ENCODE assay signal across 23 cellular contexts in the genomic region with DNA sequence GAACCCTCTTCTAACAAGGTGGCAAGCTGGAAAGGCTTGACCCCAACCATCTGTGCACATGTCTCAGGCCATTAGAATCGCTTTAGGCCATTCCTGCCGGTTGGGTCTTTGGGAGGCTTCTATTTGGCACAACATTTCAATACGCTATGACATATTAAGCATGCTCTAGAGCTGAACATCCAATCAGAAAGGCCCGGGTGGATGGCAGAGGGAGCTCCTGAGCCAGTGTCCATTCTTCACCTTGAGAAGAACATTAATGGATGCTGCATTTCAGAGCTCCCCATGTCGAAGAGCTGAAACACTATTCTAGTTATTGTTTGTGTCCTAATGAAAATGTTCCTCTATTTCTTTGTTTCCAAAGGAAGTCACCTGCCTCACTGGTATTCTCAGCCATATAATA. TPM values are rescaled to one million over a fixed set of nuclear protein-coding genes. Genes with fewer than 3 reads are reported as not detected.
DNase-seq lines count a peak whose midpoint lies in the region; ATAC-seq and TF ChIP-seq lines count a peak whose summit lies in the region.
"Had no signal": no experiment of that assay in that cellular context is flagged by ENCODE, and none has a peak within 500 bp of the region (broad histone marks: within the 10 kb centered on the region; RNA-seq: fewer than 3 reads in every experiment).

No MANE protein-coding gene starts in this region.

- H2AFZ ChIP-seq in smooth muscle cell (ENCODE audit: low read depth): no peak overlapping the region

- no peak for ATAC-seq in natural killer cell treated with Interleukin-12 subunit alpha and Interleukin-12 subunit beta and Interleukin-15 and Interleukin-18, amount 100 ng/mL, for 72 hours
- ATAC-seq in GM21447 (IDR thresholded peaks at IDR 0.05; ENCODE audit: unreplicated experiment): no peak
- ATAC-seq in stimulated activated naive CD8-positive, alpha-beta T cell treated with anti-CD3 and anti-CD28 coated beads, Interleukin-15, amount 100 ng/mL, for 72 hours: no peak

- H3K27ac Mint-ChIP-seq in natural killer cell treated with Interleukin-12 subunit alpha and Interleukin-12 subunit beta and Interleukin-15 and Interleukin-18, amount 100 ng/mL, for 72 hours: no peak overlapping the region
- no peak overlapping the region for H3K27ac Mint-ChIP-seq in stimulated activated naive CD8-positive, alpha-beta T cell treated with anti-CD3 and anti-CD28 coated beads, Interleukin-15, amount 100 ng/mL, for 72 hours
- H3K27ac Mint-ChIP-seq: activated T-helper 2 cell treated with anti-CD3 and anti-CD28 coated beads, Interferon-gamma antibody, Interleukin-2, Interleukin-4, amounts not matched to agents 10 μg/mL and 5 μg/mL and 100 μg/mL, durations not matched to agents 14 hours and 24 hours and 36 hours; WTC11 had no signal

- H3K27me3 ChIP-seq in muscle layer of duodenum (ENCODE audit: low read depth, low read length) (no peaks in the 10 kb centered on the region), smooth muscle cell (ENCODE audit: low read depth) (no peaks in the 10 kb centered on the region), SJCRH30 (no peaks in the 10 kb centered on the region)
- H3K27me3 ChIP-seq: BE2C, thyroid gland had no signal

- no peaks in the 10 kb centered on the region for H3K27me3 Mint-ChIP-seq in natural killer cell treated with Interleukin-12 subunit alpha and Interleukin-12 subunit beta and Interleukin-15 and Interleukin-18, amount 100 ng/mL, for 72 hours
- H3K27me3 Mint-ChIP-seq in stimulated activated naive CD8-positive, alpha-beta T cell treated with anti-CD3 and anti-CD28 coated beads, Interleukin-15, amount 100 ng/mL, for 72 hours: peaks cover 19% of the 10 kb centered on the region

- peak overlapping the region; percentile 1 for H3K27ac ChIP-seq in caudate nucleus (ENCODE audit: low read depth, low read length)
- H3K27ac ChIP-seq in muscle layer of duodenum (ENCODE audit: low read length): peak overlapping the region; percentile 76
- H3K27ac ChIP-seq in smooth muscle cell (ENCODE audit: low read depth): peak overlapping the region; percentile 94
- H3K27ac ChIP-seq in SJCRH30: no peak overlapping the region; the same call in 1 of the 2 replicates
- H3K27ac ChIP-seq: thyroid gland had no signal

- no peak overlapping the region for H3K4me3 Mint-ChIP-seq in natural killer cell treated with Interleukin-12 subunit alpha and Interleukin-12 subunit beta and Interleukin-15 and Interleukin-18, amount 100 ng/mL, for 72 hours
- no peak overlapping the region for H3K4me3 Mint-ChIP-seq in stimulated activated naive CD8-positive, alpha-beta T cell treated with anti-CD3 and anti-CD28 coated beads, Interleukin-15, amount 100 ng/mL, for 72 hours
- H3K4me3 Mint-ChIP-seq: WTC11 had no signal

- H3K4me2 ChIP-seq in smooth muscle cell: peak overlapping the region; percentile 27

- no peaks in the 10 kb centered on the region for H3K36me3 ChIP-seq in muscle layer of duodenum (ENCODE audit: control insufficient read depth in 1 of 2, insufficient read depth in 2 of 2, low read length in 2 of 2)
- H3K36me3 ChIP-seq in smooth muscle cell (ENCODE audit: low read depth): no peaks in the 10 kb centered on the region
- H3K36me3 ChIP-seq in SJCRH30: no peaks in the 10 kb centered on the region
- H3K36me3 ChIP-seq: BE2C, thyroid gland had no signal

- peaks cover 0 to 6% of the 10 kb centered on the region in 2 donors for H3K4me1 ChIP-seq in muscle layer of duodenum (ENCODE audit: control insufficient read depth in 1 of 2, insufficient read depth in 2 of 2, low read length in 2 of 2)
- H3K4me1 ChIP-seq in smooth muscle cell (ENCODE audit: low read depth): peaks cover 12% of the 10 kb centered on the region
- H3K4me1 ChIP-seq in SJCRH30: peaks cover 19% of the 10 kb centered on the region

- no peaks in the 10 kb centered on the region for H3K9me3 ChIP-seq in muscle layer of duodenum (ENCODE audit: control insufficient read depth in 1 of 2, low read length in 2 of 2)
- H3K9me3 ChIP-seq in smooth muscle cell (replicated peaks; ENCODE audit: low read depth): no peaks in the 10 kb centered on the region
- no peaks in the 10 kb centered on the region for H3K9me3 ChIP-seq in SJCRH30 (replicated peaks)
- H3K9me3 ChIP-seq: BE2C, thyroid gland had no signal

- H3K79me2 ChIP-seq in smooth muscle cell (ENCODE audit: low read depth): no peaks in the 10 kb centered on the region

- no peaks in the 10 kb centered on the region for H4K20me1 ChIP-seq in smooth muscle cell (ENCODE audit: low read depth)

- peaks cover 10% of the 10 kb centered on the region for H3F3A ChIP-seq in smooth muscle cell (ENCODE audit: low read depth)

- H3K4me3 ChIP-seq in muscle layer of duodenum (ENCODE audit: low read depth in 1 of 2, low read length in 2 of 2) (no peak overlapping the region), smooth muscle cell (no peak overlapping the region), SJCRH30 (no peak overlapping the region)
- H3K4me3 ChIP-seq: thyroid gland had no signal

- no peaks in the 10 kb centered on the region for H3K9me3 Mint-ChIP-seq in natural killer cell treated with Interleukin-12 subunit alpha and Interleukin-12 subunit beta and Interleukin-15 and Interleukin-18, amount 100 ng/mL, for 72 hours
- H3K9me3 Mint-ChIP-seq in stimulated activated naive CD8-positive, alpha-beta T cell treated with anti-CD3 and anti-CD28 coated beads, Interleukin-15, amount 100 ng/mL, for 72 hours: no peaks in the 10 kb centered on the region
- H3K9me3 Mint-ChIP-seq: activated T-helper 2 cell treated with anti-CD3 and anti-CD28 coated beads, Interferon-gamma antibody, Interleukin-2, Interleukin-4, amounts not matched to agents 10 μg/mL and 5 μg/mL and 100 μg/mL, durations not matched to agents 14 hours and 24 hours and 36 hours; WTC11 had no signal

- no peak for TF ChIP-seq CTCF in smooth muscle cell (IDR thresholded peaks at IDR 0.05; ENCODE audit: borderline replicate concordance, insufficient read depth, poor library complexity, severe bottlenecking)

- DNase-seq in OCI-M1 (lab: John Stamatoyannopoulos, UW): peak; percentile 20
- DNase-seq in caudate nucleus (lab: John Stamatoyannopoulos, UW): peak in 1 of 61 donors; percentile 67
- no peak for DNase-seq in smooth muscle cell (lab: John Stamatoyannopoulos, UW; ENCODE audit: unreplicated experiment)
- no peak for DNase-seq in natural killer cell treated with Interleukin-12 subunit alpha and Interleukin-12 subunit beta and Interleukin-15 and Interleukin-18, amount 100 ng/mL, for 72 hours (ENCODE audit: low spot score)
- DNase-seq in stimulated activated naive CD8-positive, alpha-beta T cell treated with anti-CD3 and anti-CD28 coated beads, Interleukin-15, amount 100 ng/mL, for 72 hours: no peak
- no peak for DNase-seq in SJCRH30
- DNase-seq: foreskin melanocyte; Kasumi-1; NCI-H1417 treated with DMSO at 0.1 percent for 48 hours; NK-92 treated with Interleukin-12 subunit alpha and Interleukin-12 subunit beta, amount 100 ng/mL, for 24 hours; stimulated activated CD4-positive, alpha-beta T cell treated with anti-CD3 and anti-CD28 coated beads, Interleukin-4, amount 100 ng/mL, for 24 hours; stimulated activated CD8-positive, alpha-beta memory T cell treated with anti-CD3 and anti-CD28 coated beads, Interleukin-4, amount 100 ng/mL, for 48 hours had no signal

- no peaks in the 10 kb centered on the region for H3K36me3 Mint-ChIP-seq in natural killer cell treated with Interleukin-12 subunit alpha and Interleukin-12 subunit beta and Interleukin-15 and Interleukin-18, amount 100 ng/mL, for 72 hours
- H3K36me3 Mint-ChIP-seq: WTC11 had no signal

- no peak overlapping the region for H3K9ac ChIP-seq in smooth muscle cell (ENCODE audit: low read depth)

- H3K4me1 Mint-ChIP-seq in natural killer cell treated with Interleukin-12 subunit alpha and Interleukin-12 subunit beta and Interleukin-15 and Interleukin-18, amount 100 ng/mL, for 72 hours (ENCODE audit: low read depth in 2 of 2): no peaks in the 10 kb centered on the region
- H3K4me1 Mint-ChIP-seq in stimulated activated naive CD8-positive, alpha-beta T cell treated with anti-CD3 and anti-CD28 coated beads, Interleukin-15, amount 100 ng/mL, for 72 hours: no peaks in the 10 kb centered on the region

- WGBS in smooth muscle cell (ENCODE audit: low lambda C conversion rate): 94% methylated on average over 5 of the region's 5 CpGs

RNA-seq across cellular contexts. Expression of a gene that starts 12.8 kb away (rescaled TPM):
- total RNA-seq in smooth muscle cell: 0.27 TPM in 1 of 2 replicates, not detected in the other
- 0.54 TPM in 1 of 2 replicates, not detected in the other for polyA plus RNA-seq in smooth muscle cell
- total RNA-seq in natural killer cell treated with Interleukin-12 subunit alpha and Interleukin-12 subunit beta and Interleukin-15 and Interleukin-18, amount 100 ng/mL, for 72 hours: 1 to 10 TPM; 1.4 to 1.9 TPM
- total RNA-seq in SJCRH30 (2014; rRNA removed; shearing (Covaris generic)): 1.7 and 1.8 TPM in 2 replicates
- total RNA-seq: activated T-helper 2 cell treated with anti-CD3 and anti-CD28 coated beads, Interferon-gamma antibody, Interleukin-2, Interleukin-4, amounts not matched to agents 10 μg/mL and 5 μg/mL and 100 μg/mL, durations not matched to agents 14 hours and 24 hours and 36 hours; endothelial cell of umbilical vein; HT-29; lung microvascular endothelial cell; T-helper 2 cell treated with Interferon-gamma antibody and Interleukin-4, amounts not matched to agents 100 ng/mL and 5 ng/mL, for 36 hours; thyroid gland; WTC11 had no signal

RNA-seq across cellular contexts. Expression of a gene that starts 23.4 kb away (rescaled TPM):
- 0.45 and 6.8 TPM in 2 replicates for total RNA-seq in smooth muscle cell
- polyA plus RNA-seq in smooth muscle cell: 3.6 and 8.2 TPM in 2 replicates
- 1 to 10 TPM in 1 of 2 donors, under 1 TPM in 1; 0.98 to 5.5 TPM for total RNA-seq in natural killer cell treated with Interleukin-12 subunit alpha and Interleukin-12 subunit beta and Interleukin-15 and Interleukin-18, amount 100 ng/mL, for 72 hours
- total RNA-seq in SJCRH30 (2014; rRNA removed; shearing (Covaris generic)): 1.2 and 1.4 TPM in 2 replicates
- polyA plus RNA-seq: neural cell had no signal

RNA-seq across cellular contexts. Expression of a gene that starts 50.1 kb away (rescaled TPM):
- 0.04 TPM in 1 of 2 replicates, not detected in the other for total RNA-seq in smooth muscle cell
- polyA plus RNA-seq in smooth muscle cell: 0.13 and 0.77 TPM in 2 replicates
- total RNA-seq in natural killer cell treated with Interleukin-12 subunit alpha and Interleukin-12 subunit beta and Interleukin-15 and Interleukin-18, amount 100 ng/mL, for 72 hours: under 1 TPM in 1 of 2 donors, not detected in 1; 0.21 TPM
- total RNA-seq in SJCRH30 (2014; rRNA removed; shearing (Covaris generic)): not detected in 2 replicates
- total RNA-seq: HT-29 had no signal
- polyA plus RNA-seq: neural cell had no signal
